Comparison of ENCODE assay signal across 8 cellular contexts in the genomic region with DNA sequence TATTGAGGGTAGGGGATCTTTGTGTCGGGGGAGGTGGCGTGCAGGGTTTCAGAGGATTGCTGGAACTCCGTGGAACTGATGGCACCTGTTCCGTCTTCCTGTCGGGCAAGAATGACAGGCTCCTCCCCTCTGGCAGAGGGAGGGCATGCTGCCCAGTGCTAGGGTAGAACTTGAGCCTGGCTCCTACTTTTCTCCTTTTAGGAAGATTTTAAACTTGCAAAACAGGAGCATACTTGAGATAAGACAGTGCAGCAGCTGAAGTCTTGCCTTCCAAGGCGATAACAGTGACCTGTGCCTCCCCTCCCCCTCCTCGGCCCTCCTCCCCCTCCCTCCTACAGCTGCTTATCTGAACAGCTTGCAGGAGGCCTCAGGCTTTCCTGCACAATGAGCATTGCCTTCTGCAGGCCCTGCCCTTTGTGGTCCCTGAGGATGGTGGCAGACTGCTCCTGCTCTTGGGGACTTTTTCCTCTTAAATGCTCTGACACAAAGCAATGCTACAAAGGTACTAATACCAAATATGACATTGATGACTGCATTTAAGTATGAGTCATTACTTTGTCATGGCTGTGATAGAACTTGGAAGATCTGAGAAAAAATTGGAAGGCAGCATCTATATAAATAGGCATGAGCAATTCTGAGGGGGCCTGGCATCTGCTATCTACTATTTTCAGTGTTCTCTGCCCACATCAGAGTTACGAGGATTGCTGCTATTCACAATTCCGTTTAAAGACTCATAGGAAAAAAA. TPM values are rescaled to one million over a fixed set of nuclear protein-coding genes. Genes with fewer than 3 reads are reported as not detected.
DNase-seq lines count a peak whose midpoint lies in the region; ATAC-seq and TF ChIP-seq lines count a peak whose summit lies in the region.

No MANE protein-coding gene starts in this region.

- no peaks in the 10 kb centered on the region for H3K27me3 Mint-ChIP-seq in activated naive CD8-positive, alpha-beta T cell

- H3K9me3 Mint-ChIP-seq in activated naive CD8-positive, alpha-beta T cell (ENCODE audit: low read depth), result no peaks in the 10 kb centered on the region

- H3K27ac ChIP-seq in ovary (peak overlapping the region in 1 of 2 donors; percentile 80), aorta (ENCODE audit: low read depth in 1 of 2, low read length in 2 of 2) (peak overlapping the region in 1 of 2 donors; percentile 84)

- H3K4me3 ChIP-seq in ovary (peak overlapping the region; percentile 74), aorta (ENCODE audit: low read length in 2 of 2) (peak overlapping the region in 1 of 2 donors; percentile 46)

- H3K27me3 ChIP-seq in ovary (no peaks in the 10 kb centered on the region), aorta (ENCODE audit: control insufficient read depth in 1 of 2, insufficient read depth in 2 of 2, low read length in 1 of 2) (no peaks in the 10 kb centered on the region)

- no peak for TF ChIP-seq POLR2A in ovary (IDR thresholded peaks at IDR 0.05)

- ATAC-seq in left cardiac atrium (peak in 1 of 2 donors; percentile 9), GM19467 (IDR thresholded peaks at IDR 0.05; ENCODE audit: unreplicated experiment) (no peak), aorta (ENCODE audit: low FRiP score) (no peak), GM21786 (IDR thresholded peaks at IDR 0.05; ENCODE audit: unreplicated experiment) (no peak)

- H3K4me1 ChIP-seq in ovary (ENCODE audit: insufficient read depth) (peaks cover 6% of the 10 kb centered on the region), aorta (ENCODE audit: control insufficient read depth in 1 of 2, insufficient read depth in 2 of 2, low read length in 2 of 2) (peaks cover 0 to 2% of the 10 kb centered on the region in 2 donors)

- H3K36me3 Mint-ChIP-seq in activated naive CD8-positive, alpha-beta T cell, result no peaks in the 10 kb centered on the region

- DNase-seq in GF-D8 (lab: John Stamatoyannopoulos, UW), result peak; percentile 66
- DNase-seq in NCI-H226, result peak; percentile 89
- peak; percentile 55 for DNase-seq in left cardiac atrium
- peak; percentile 44 to 68 (median 55) for DNase-seq in ovary
- no peak for DNase-seq in aorta

- WGBS in ovary, 3 donors, result 19 to 23% (median 20%) methylated on average over 9 of the region's 9 CpGs
- 5 to 6% methylated on average over 9 of the region's 9 CpGs for WGBS in aorta, 2 donors

- H3K9me3 ChIP-seq in ovary (no peaks in the 10 kb centered on the region), aorta (ENCODE audit: control insufficient read depth, low read length) (no peaks in the 10 kb centered on the region)

- intact Hi-C loops in left cardiac atrium (cut with DNase I) (loop anchor here (2.0 to 10.0 kb wide), 6 partner anchors 56 to 388 kb away; no protein-coding TSS in a partner anchor), ovary (cut with DNase I) (loop anchor here (10.0 kb wide), 8 partner anchors 48 to 398 kb away; no protein-coding TSS in a partner anchor), aorta (cut with DNase I) (loop anchor here (2.0 to 10.0 kb wide), 4 partner anchors 56 to 398 kb away; no protein-coding TSS in a partner anchor)

- H3K4me1 Mint-ChIP-seq in activated naive CD8-positive, alpha-beta T cell (ENCODE audit: low read depth), result peaks cover 37% of the 10 kb centered on the region

- TF ChIP-seq EP300 in ovary (IDR thresholded peaks at IDR 0.05), result no peak

- TF ChIP-seq CTCF in ovary (IDR thresholded peaks at IDR 0.05), result no peak

- H3K27ac Mint-ChIP-seq in activated naive CD8-positive, alpha-beta T cell, result peak overlapping the region; percentile 82

- H3K36me3 ChIP-seq in ovary (no peaks in the 10 kb centered on the region), aorta (ENCODE audit: control insufficient read depth in 1 of 2, insufficient read depth in 2 of 2, low read length in 1 of 2) (no peaks in the 10 kb centered on the region)

- peak overlapping the region; percentile 87 for H3K4me3 Mint-ChIP-seq in activated naive CD8-positive, alpha-beta T cell

RNA-seq across cellular contexts. Expression of gene GADD45G, which starts 1.9 kb away (rescaled TPM):
- total RNA-seq in left cardiac atrium (100 to 1,000 TPM; 107 to 128 TPM), ovary (100 to 1,000 TPM in 1 of 7 donors, 10 to 100 TPM in 6; 15.7 to 126 (median 23.2) TPM), aorta (1 to 10 TPM; 4.5 to 4.7 TPM)
- polyA plus RNA-seq in ovary (10 to 100 TPM in 1 of 2 donors, under 1 TPM in 1; 0.60 to 59.0 TPM), aorta (10 to 100 TPM in 1 of 2 donors, 1 to 10 TPM in 1; 8.1 to 30.4 TPM)

Comparison
In these comparisons a context has a peak if more than half of its experiments do, and no peak if none do; other contexts are left out.
1. DNase-seq: peak in GF-D8 (single experiment), NCI-H226 (single experiment), left cardiac atrium (single experiment) and ovary (5 of 5); none in aorta (0 of 2).